ENCODE assay signal across 1 cellular context in the genomic region with DNA sequence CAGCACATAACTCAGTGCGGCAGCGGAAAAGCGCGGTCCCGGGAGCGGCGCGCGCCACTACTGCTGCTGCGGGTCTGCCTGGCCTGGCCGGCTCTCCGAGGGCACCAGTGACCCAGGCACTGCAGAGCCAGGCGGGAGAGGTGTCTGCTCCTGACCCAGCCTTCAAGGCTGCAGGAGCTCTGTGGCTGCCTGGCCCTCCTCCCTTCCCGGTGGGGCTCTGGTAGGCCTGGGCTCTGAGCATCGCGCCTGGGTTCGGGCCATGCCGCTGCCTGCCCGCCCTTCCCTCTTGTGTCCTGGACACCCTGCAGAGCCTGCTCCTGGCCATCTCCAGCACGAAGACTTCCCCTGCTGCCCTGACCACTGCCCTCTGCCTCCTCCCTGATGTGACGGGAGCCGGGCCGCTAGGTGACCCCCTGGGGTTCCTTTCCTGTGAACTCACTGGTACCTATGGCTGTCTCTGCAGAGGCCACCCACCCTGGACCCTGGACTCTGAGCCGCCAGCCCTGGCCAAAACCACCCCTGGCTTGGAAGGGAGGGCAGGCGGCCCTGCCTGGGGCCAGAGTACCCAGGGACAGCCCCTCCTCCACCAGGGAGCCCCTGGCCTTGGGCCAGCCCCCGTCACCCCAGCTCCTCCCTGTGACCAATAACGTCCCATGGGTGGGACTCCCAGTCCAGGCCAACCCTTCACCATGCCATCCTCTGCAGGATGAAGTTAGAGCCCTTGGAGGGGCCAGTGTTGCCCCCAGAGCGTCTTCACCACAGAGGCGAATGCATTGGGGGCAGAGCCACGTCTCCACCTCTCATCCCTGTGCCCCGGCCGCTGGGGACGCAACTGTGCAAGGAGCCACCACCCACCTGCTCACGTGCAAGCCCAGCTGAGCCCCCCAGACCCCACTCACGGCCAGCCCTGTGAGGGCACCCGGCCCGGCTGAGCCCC.
TF ChIP-seq lines count a peak whose summit lies in the region.

No MANE protein-coding gene starts in this region.

TF ChIP-seq in HepG2, 621 proteins besides CTCF, POLR2A, EP300 and RAD21 (continued from another document and continues in another):
- TF ChIP-seq, protein P1, sequence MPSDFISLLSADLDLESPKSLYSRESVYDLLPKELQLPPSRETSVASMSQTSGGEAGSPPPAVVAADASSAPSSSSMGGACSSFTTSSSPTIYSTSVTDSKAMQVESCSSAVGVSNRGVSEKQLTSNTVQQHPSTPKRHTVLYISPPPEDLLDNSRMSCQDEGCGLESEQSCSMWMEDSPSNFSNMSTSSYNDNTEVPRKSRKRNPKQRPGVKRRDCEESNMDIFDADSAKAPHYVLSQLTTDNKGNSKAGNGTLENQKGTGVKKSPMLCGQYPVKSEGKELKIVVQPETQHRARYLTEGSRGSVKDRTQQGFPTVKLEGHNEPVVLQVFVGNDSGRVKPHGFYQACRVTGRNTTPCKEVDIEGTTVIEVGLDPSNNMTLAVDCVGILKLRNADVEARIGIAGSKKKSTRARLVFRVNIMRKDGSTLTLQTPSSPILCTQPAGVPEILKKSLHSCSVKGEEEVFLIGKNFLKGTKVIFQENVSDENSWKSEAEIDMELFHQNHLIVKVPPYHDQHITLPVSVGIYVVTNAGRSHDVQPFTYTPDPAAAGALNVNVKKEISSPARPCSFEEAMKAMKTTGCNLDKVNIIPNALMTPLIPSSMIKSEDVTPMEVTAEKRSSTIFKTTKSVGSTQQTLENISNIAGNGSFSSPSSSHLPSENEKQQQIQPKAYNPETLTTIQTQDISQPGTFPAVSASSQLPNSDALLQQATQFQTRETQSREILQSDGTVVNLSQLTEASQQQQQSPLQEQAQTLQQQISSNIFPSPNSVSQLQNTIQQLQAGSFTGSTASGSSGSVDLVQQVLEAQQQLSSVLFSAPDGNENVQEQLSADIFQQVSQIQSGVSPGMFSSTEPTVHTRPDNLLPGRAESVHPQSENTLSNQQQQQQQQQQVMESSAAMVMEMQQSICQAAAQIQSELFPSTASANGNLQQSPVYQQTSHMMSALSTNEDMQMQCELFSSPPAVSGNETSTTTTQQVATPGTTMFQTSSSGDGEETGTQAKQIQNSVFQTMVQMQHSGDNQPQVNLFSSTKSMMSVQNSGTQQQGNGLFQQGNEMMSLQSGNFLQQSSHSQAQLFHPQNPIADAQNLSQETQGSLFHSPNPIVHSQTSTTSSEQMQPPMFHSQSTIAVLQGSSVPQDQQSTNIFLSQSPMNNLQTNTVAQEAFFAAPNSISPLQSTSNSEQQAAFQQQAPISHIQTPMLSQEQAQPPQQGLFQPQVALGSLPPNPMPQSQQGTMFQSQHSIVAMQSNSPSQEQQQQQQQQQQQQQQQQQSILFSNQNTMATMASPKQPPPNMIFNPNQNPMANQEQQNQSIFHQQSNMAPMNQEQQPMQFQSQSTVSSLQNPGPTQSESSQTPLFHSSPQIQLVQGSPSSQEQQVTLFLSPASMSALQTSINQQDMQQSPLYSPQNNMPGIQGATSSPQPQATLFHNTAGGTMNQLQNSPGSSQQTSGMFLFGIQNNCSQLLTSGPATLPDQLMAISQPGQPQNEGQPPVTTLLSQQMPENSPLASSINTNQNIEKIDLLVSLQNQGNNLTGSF (CRISPR knock-in tag; IDR thresholded peaks at IDR 0.05) = no peak
- TF ChIP-seq, protein P2, sequence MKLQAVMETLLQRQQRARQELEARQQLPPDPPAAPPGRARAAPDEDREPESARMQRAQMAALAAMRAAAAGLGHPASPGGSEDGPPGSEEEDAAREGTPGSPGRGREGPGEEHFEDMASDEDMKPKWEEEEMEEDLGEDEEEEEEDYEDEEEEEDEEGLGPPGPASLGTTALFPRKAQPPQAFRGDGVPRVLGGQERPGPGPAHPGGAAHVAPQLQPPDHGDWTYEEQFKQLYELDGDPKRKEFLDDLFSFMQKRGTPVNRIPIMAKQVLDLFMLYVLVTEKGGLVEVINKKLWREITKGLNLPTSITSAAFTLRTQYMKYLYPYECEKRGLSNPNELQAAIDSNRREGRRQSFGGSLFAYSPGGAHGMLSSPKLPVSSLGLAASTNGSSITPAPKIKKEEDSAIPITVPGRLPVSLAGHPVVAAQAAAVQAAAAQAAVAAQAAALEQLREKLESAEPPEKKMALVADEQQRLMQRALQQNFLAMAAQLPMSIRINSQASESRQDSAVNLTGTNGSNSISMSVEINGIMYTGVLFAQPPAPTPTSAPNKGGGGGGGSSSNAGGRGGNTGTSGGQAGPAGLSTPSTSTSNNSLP (IDR thresholded peaks at IDR 0.05; ENCODE audit: low read depth, low read length) = no peak
- TF ChIP-seq, protein P3, sequence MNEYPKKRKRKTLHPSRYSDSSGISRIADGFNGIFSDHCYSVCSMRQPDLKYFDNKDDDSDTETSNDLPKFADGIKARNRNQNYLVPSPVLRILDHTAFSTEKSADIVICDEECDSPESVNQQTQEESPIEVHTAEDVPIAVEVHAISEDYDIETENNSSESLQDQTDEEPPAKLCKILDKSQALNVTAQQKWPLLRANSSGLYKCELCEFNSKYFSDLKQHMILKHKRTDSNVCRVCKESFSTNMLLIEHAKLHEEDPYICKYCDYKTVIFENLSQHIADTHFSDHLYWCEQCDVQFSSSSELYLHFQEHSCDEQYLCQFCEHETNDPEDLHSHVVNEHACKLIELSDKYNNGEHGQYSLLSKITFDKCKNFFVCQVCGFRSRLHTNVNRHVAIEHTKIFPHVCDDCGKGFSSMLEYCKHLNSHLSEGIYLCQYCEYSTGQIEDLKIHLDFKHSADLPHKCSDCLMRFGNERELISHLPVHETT (CRISPR knock-in tag; conservative IDR thresholded peaks at IDR 0.05) = no peak; the same call in 1 of the 2 replicates
- TF ChIP-seq PLRG1 (conservative IDR thresholded peaks at IDR 0.05) = no peak
- no peak for TF ChIP-seq SRSF9 (IDR thresholded peaks at IDR 0.05; ENCODE audit: borderline replicate concordance, insufficient read depth, low read depth, low read length, poor library complexity, severe bottlenecking)
- no peak for TF ChIP-seq PAF1 (CRISPR knock-in tag; IDR thresholded peaks at IDR 0.05)
- TF ChIP-seq FOSL1 (CRISPR knock-in tag; IDR thresholded peaks at IDR 0.05; ENCODE audit: borderline replicate concordance) = no peak
- TF ChIP-seq ZNF329 (CRISPR knock-in tag; IDR thresholded peaks at IDR 0.05; ENCODE audit: low read depth) = no peak; the same call in 1 of the 2 replicates
- TF ChIP-seq RXRA (CRISPR knock-in tag; IDR thresholded peaks at IDR 0.05) = peak; percentile 92
- no peak; the same call in 1 of the 2 replicates for TF ChIP-seq KLF11 (CRISPR knock-in tag; IDR thresholded peaks at IDR 0.05)
- TF ChIP-seq NONO (IDR thresholded peaks at IDR 0.05) = no peak
- TF ChIP-seq NONO (CRISPR knock-in tag; conservative IDR thresholded peaks at IDR 0.05) = peak; percentile 43; the same call in 1 of the 2 replicates
- no peak for TF ChIP-seq AGO1 (IDR thresholded peaks at IDR 0.05; ENCODE audit: low read depth, low read length, poor library complexity, severe bottlenecking)
- TF ChIP-seq ZNF605 (CRISPR knock-in tag; IDR thresholded peaks at IDR 0.05) = no peak; the same call in 1 of the 2 replicates
- TF ChIP-seq, protein P4, sequence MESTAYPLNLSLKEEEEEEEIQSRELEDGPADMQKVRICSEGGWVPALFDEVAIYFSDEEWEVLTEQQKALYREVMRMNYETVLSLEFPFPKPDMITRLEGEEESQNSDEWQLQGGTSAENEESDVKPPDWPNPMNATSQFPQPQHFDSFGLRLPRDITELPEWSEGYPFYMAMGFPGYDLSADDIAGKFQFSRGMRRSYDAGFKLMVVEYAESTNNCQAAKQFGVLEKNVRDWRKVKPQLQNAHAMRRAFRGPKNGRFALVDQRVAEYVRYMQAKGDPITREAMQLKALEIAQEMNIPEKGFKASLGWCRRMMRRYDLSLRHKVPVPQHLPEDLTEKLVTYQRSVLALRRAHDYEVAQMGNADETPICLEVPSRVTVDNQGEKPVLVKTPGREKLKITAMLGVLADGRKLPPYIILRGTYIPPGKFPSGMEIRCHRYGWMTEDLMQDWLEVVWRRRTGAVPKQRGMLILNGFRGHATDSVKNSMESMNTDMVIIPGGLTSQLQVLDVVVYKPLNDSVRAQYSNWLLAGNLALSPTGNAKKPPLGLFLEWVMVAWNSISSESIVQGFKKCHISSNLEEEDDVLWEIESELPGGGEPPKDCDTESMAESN (CRISPR knock-in tag; conservative IDR thresholded peaks at IDR 0.05) = peak; percentile 64; the same call in 1 of the 2 replicates
- TF ChIP-seq, protein P5, sequence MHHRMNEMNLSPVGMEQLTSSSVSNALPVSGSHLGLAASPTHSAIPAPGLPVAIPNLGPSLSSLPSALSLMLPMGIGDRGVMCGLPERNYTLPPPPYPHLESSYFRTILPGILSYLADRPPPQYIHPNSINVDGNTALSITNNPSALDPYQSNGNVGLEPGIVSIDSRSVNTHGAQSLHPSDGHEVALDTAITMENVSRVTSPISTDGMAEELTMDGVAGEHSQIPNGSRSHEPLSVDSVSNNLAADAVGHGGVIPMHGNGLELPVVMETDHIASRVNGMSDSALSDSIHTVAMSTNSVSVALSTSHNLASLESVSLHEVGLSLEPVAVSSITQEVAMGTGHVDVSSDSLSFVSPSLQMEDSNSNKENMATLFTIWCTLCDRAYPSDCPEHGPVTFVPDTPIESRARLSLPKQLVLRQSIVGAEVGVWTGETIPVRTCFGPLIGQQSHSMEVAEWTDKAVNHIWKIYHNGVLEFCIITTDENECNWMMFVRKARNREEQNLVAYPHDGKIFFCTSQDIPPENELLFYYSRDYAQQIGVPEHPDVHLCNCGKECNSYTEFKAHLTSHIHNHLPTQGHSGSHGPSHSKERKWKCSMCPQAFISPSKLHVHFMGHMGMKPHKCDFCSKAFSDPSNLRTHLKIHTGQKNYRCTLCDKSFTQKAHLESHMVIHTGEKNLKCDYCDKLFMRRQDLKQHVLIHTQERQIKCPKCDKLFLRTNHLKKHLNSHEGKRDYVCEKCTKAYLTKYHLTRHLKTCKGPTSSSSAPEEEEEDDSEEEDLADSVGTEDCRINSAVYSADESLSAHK (CRISPR knock-in tag; IDR thresholded peaks at IDR 0.05; ENCODE audit: borderline replicate concordance) = no peak
- TF ChIP-seq, protein P6, sequence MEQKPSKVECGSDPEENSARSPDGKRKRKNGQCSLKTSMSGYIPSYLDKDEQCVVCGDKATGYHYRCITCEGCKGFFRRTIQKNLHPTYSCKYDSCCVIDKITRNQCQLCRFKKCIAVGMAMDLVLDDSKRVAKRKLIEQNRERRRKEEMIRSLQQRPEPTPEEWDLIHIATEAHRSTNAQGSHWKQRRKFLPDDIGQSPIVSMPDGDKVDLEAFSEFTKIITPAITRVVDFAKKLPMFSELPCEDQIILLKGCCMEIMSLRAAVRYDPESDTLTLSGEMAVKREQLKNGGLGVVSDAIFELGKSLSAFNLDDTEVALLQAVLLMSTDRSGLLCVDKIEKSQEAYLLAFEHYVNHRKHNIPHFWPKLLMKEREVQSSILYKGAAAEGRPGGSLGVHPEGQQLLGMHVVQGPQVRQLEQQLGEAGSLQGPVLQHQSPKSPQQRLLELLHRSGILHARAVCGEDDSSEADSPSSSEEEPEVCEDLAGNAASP (CRISPR knock-in tag; IDR thresholded peaks at IDR 0.05; ENCODE audit: borderline replicate concordance) = peak; percentile 71; the same call in 1 of the 2 replicates
- TF ChIP-seq, protein P7, sequence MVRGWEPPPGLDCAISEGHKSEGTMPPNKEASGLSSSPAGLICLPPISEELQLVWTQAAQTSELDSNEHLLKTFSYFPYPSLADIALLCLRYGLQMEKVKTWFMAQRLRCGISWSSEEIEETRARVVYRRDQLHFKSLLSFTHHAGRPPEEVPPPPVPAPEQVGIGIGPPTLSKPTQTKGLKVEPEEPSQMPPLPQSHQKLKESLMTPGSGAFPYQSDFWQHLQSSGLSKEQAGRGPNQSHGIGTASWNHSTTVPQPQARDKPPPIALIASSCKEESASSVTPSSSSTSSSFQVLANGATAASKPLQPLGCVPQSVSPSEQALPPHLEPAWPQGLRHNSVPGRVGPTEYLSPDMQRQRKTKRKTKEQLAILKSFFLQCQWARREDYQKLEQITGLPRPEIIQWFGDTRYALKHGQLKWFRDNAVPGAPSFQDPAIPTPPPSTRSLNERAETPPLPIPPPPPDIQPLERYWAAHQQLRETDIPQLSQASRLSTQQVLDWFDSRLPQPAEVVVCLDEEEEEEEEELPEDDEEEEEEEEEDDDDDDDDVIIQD (CRISPR knock-in tag; IDR thresholded peaks at IDR 0.05; ENCODE audit: low read depth) = peak; percentile 1; the same call in 1 of the 2 replicates
- peak; percentile 80 for TF ChIP-seq ZSCAN21 (CRISPR knock-in tag; IDR thresholded peaks at IDR 0.05; ENCODE audit: borderline replicate concordance)
- peak; percentile 98 for TF ChIP-seq HIVEP1 (CRISPR knock-in tag; IDR thresholded peaks at IDR 0.05)
- peak; percentile 69; the same call in 1 of the 2 replicates for TF ChIP-seq SNAPC2 (CRISPR knock-in tag; IDR thresholded peaks at IDR 0.05)
- TF ChIP-seq ZNF570 (CRISPR knock-in tag; IDR thresholded peaks at IDR 0.05; ENCODE audit: borderline replicate concordance) = no peak
- peak; percentile 90 for TF ChIP-seq ZNF138 (CRISPR knock-in tag; IDR thresholded peaks at IDR 0.05; ENCODE audit: low read depth)
- TF ChIP-seq NAIF1 (CRISPR knock-in tag; IDR thresholded peaks at IDR 0.05; ENCODE audit: borderline replicate concordance) = 0 out of 2 replicates have a peak, but pooled peaks have one; percentile 29
- no peak for TF ChIP-seq ATM (IDR thresholded peaks at IDR 0.05; ENCODE audit: borderline replicate concordance)
- TF ChIP-seq ZNF460 (CRISPR knock-in tag; IDR thresholded peaks at IDR 0.05; ENCODE audit: borderline replicate concordance) = no peak; the same call in 1 of the 2 replicates
- TF ChIP-seq, protein P8, sequence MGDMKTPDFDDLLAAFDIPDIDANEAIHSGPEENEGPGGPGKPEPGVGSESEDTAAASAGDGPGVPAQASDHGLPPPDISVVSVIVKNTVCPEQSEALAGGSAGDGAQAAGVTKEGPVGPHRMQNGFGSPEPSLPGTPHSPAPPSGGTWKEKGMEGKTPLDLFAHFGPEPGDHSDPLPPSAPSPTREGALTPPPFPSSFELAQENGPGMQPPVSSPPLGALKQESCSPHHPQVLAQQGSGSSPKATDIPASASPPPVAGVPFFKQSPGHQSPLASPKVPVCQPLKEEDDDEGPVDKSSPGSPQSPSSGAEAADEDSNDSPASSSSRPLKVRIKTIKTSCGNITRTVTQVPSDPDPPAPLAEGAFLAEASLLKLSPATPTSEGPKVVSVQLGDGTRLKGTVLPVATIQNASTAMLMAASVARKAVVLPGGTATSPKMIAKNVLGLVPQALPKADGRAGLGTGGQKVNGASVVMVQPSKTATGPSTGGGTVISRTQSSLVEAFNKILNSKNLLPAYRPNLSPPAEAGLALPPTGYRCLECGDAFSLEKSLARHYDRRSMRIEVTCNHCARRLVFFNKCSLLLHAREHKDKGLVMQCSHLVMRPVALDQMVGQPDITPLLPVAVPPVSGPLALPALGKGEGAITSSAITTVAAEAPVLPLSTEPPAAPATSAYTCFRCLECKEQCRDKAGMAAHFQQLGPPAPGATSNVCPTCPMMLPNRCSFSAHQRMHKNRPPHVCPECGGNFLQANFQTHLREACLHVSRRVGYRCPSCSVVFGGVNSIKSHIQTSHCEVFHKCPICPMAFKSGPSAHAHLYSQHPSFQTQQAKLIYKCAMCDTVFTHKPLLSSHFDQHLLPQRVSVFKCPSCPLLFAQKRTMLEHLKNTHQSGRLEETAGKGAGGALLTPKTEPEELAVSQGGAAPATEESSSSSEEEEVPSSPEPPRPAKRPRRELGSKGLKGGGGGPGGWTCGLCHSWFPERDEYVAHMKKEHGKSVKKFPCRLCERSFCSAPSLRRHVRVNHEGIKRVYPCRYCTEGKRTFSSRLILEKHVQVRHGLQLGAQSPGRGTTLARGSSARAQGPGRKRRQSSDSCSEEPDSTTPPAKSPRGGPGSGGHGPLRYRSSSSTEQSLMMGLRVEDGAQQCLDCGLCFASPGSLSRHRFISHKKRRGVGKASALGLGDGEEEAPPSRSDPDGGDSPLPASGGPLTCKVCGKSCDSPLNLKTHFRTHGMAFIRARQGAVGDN (CRISPR knock-in tag; IDR thresholded peaks at IDR 0.05) = peak; percentile 93
